In genomic region chr14:45133683-45134050, GRCh38 we compare ENCODE assay signal across 8 cellular contexts. TPM values are rescaled to one million over a fixed set of nuclear protein-coding genes. Genes with fewer than 3 reads are reported as not detected.
DNase-seq lines count a peak whose midpoint lies in the region; ATAC-seq and TF ChIP-seq lines count a peak whose summit lies in the region.

No MANE protein-coding gene starts in this region.

- BruUV-seq in PC-9 (replicated peaks; lab: Mats Ljungman, UMichigan) = no TSS peak

- H3K9me3 Mint-ChIP-seq in CD8-positive, alpha-beta T cell = no peaks in the 10 kb centered on the region

- intact Hi-C loops in CD8-positive, alpha-beta T cell (cut with DNase I, micrococcal nuclease) = loop anchor here (1.0 to 5.0 kb wide), 6 partner anchors 49 to 236 kb away; partner anchors contain the start of genes TOGARAM1 (in 2 of the 2), MIS18BP1 (in 1 of the 2) and PRPF39 (in 1 of the 2)
- intact Hi-C loops in PC-9 (cut with micrococcal nuclease; ENCODE audit: unreplicated experiment) = loop anchor here (1.0 to 5.0 kb wide), 3 partner anchors 120 to 236 kb away; partner anchors contain the start of genes MIS18BP1 and TOGARAM1

- no peaks in the 10 kb centered on the region for H3K9me2 ChIP-seq in PC-9 (ENCODE audit: insufficient read depth)

- peaks cover 31% of the 10 kb centered on the region for H3K4me1 ChIP-seq in CD8-positive, alpha-beta T cell (ENCODE audit: insufficient read depth, low read length)
- H3K4me1 ChIP-seq in PC-9 (replicated peaks; ENCODE audit: insufficient read depth) (peaks cover 26% of the 10 kb centered on the region), esophagus (ENCODE audit: control insufficient read depth in 2 of 2, insufficient read depth in 2 of 2, low read length in 1 of 2) (no peaks in the 10 kb centered on the region), neuron (ENCODE audit: insufficient read depth, low read length) (peaks cover 23% of the 10 kb centered on the region)

- H4K20me1 ChIP-seq in PC-9 (ENCODE audit: insufficient read depth) = 0 out of 2 replicates have a peak, but pooled peaks cover 3% of the 10 kb centered on the region

- H3K4me2 ChIP-seq in PC-9 = peak overlapping the region; percentile 89

- H3K27ac Mint-ChIP-seq in CD8-positive, alpha-beta T cell = peak overlapping the region; percentile 98

- POLR2A ChIA-PET in CD8-positive, alpha-beta T cell (lab: Charles Lee) = interaction anchor here (0.7 to 4.4 kb wide), 5 partner anchors 16 to 172 kb away, joined by 3 to 45 read pairs (median 5); partner anchors contain the start of genes KLHL28, MIS18BP1, PRPF39 and TOGARAM1
- POLR2A ChIA-PET in PC-9 (lab: Charles Lee; ENCODE audit: unreplicated experiment) = interaction anchor here (0.5 kb wide), 1 partner anchor 17 kb away, joined by 12 read pairs; no protein-coding TSS in a partner anchor

- no peak for DNase-seq in CD8-positive, alpha-beta T cell
- DNase-seq in PC-9 (no peak), NCI-H774 (lab: John Stamatoyannopoulos, UW) (no peak), NK-92 (lab: John Stamatoyannopoulos, UW; ENCODE audit: unreplicated experiment) (no peak)
- DNase-seq in stimulated activated CD4-positive, alpha-beta T cell treated with anti-CD3 and anti-CD28 coated beads, Interleukin-2, amount 100 ng/mL, for 48 hours = no peak

- peaks cover 7% of the 10 kb centered on the region; the same call in 1 of the 2 replicates for H3F3A ChIP-seq in PC-9 (ENCODE audit: insufficient read depth, low read depth)

- no peak for ATAC-seq in CD8-positive, alpha-beta T cell
- no peak for ATAC-seq in HG02981 (IDR thresholded peaks at IDR 0.05; ENCODE audit: unreplicated experiment)

- no peaks in the 10 kb centered on the region for H3K27me3 ChIP-seq in CD8-positive, alpha-beta T cell (ENCODE audit: insufficient read depth, low read length)
- H3K27me3 ChIP-seq in PC-9 (ENCODE audit: insufficient read depth, low read depth) (no peaks in the 10 kb centered on the region), esophagus (ENCODE audit: control insufficient read depth in 1 of 2, insufficient read depth in 2 of 2, low read length in 2 of 2) (no peaks in the 10 kb centered on the region), neuron (ENCODE audit: insufficient read depth, low read length) (no peaks in the 10 kb centered on the region)

- H3K4me3 ChIP-seq in CD8-positive, alpha-beta T cell (ENCODE audit: low read depth, low read length) = peak overlapping the region; percentile 84
- H3K4me3 ChIP-seq in PC-9 (peak overlapping the region; percentile 94), esophagus (ENCODE audit: low read depth in 1 of 2, low read length in 2 of 2) (peak overlapping the region; percentile 69 to 73), neuron (ENCODE audit: low read length) (peak overlapping the region; percentile 64)

- peaks cover 44% of the 10 kb centered on the region for H3K4me1 Mint-ChIP-seq in CD8-positive, alpha-beta T cell (ENCODE audit: low read depth)

- no peak for TF ChIP-seq CTCF in CD8-positive, alpha-beta T cell (IDR thresholded peaks at IDR 0.05)
- TF ChIP-seq CTCF in PC-9 (conservative IDR thresholded peaks at IDR 0.05) = no peak

- H3K9me3 ChIP-seq in CD8-positive, alpha-beta T cell (ENCODE audit: low read length) = no peaks in the 10 kb centered on the region
- H3K9me3 ChIP-seq in PC-9 (ENCODE audit: insufficient read depth, low read depth) = no peaks in the 10 kb centered on the region
- H3K9me3 ChIP-seq in esophagus (ENCODE audit: control insufficient read depth in 2 of 2, insufficient read depth in 1 of 2, low read depth in 1 of 2, low read length in 1 of 2) = no peaks in the 10 kb centered on the region
- no peaks in the 10 kb centered on the region for H3K9me3 ChIP-seq in neuron (ENCODE audit: low read length)

- 0 to 1% methylated on average over 9 of the region's 9 CpGs for WGBS in esophagus, 2 donors

- H3K36me3 ChIP-seq in CD8-positive, alpha-beta T cell (ENCODE audit: insufficient read depth, low read length) = no peaks in the 10 kb centered on the region
- peaks cover 7% of the 10 kb centered on the region; the same call in 1 of the 2 replicates for H3K36me3 ChIP-seq in PC-9 (ENCODE audit: low read depth)
- no peaks in the 10 kb centered on the region for H3K36me3 ChIP-seq in esophagus (ENCODE audit: control insufficient read depth in 2 of 2, insufficient read depth in 2 of 2, low read length in 1 of 2)
- peaks cover 14% of the 10 kb centered on the region for H3K36me3 ChIP-seq in neuron (ENCODE audit: insufficient read depth, low read length)

- H3K27ac ChIP-seq in CD8-positive, alpha-beta T cell (ENCODE audit: low read depth, low read length) = peak overlapping the region; percentile 84
- H3K27ac ChIP-seq in PC-9 = peak overlapping the region; percentile 48
- H3K27ac ChIP-seq in esophagus (ENCODE audit: low read depth in 2 of 2, low read length in 1 of 2) = peak overlapping the region; percentile 86 to 91

- H3K79me2 ChIP-seq in PC-9 (ENCODE audit: low read depth) = peaks cover 51% of the 10 kb centered on the region

- CTCF ChIA-PET in CD8-positive, alpha-beta T cell (lab: Charles Lee) = interaction anchor here (1.0 to 2.4 kb wide), 4 partner anchors 17 to 237 kb away, joined by 3 to 11 read pairs (median 6); partner anchors contain the start of genes KLHL28, MIS18BP1 and TOGARAM1
- CTCF ChIA-PET in PC-9 (lab: Charles Lee) = no interaction called here

- peak overlapping the region; percentile 97 for H3K4me3 Mint-ChIP-seq in CD8-positive, alpha-beta T cell

- H3K36me3 Mint-ChIP-seq in CD8-positive, alpha-beta T cell = peaks cover 24% of the 10 kb centered on the region

- H2AFZ ChIP-seq in PC-9 (peak overlapping the region; percentile 96), neuron (ENCODE audit: low read depth, low read length) (peak overlapping the region; percentile 62)

- no peaks in the 10 kb centered on the region for H3K27me3 Mint-ChIP-seq in CD8-positive, alpha-beta T cell (ENCODE audit: low read depth)

RNA-seq across cellular contexts. Expression of gene FKBP3, which starts 0.6 kb away (rescaled TPM):
- 10 to 100 TPM; 32.1 to 32.3 TPM for total RNA-seq in CD8-positive, alpha-beta T cell
- total RNA-seq in PC-9 (2021) = 39.4 and 53.5 TPM in 2 replicates
- 10 to 100 TPM; 68.2 to 87.1 TPM for polyA plus RNA-seq in esophagus

RNA-seq across cellular contexts. Expression of gene FANCM, which starts 2.1 kb away (rescaled TPM):
- 1 to 10 TPM; 5.9 to 6.7 TPM for total RNA-seq in CD8-positive, alpha-beta T cell
- total RNA-seq in PC-9 (2021) = 9.9 and 14.1 TPM in 2 replicates
- polyA plus RNA-seq in esophagus = 1 to 10 TPM; 1.7 to 5.5 TPM

RNA-seq across cellular contexts. Expression of gene PRPF39, which starts 49.8 kb away (rescaled TPM):
- total RNA-seq in CD8-positive, alpha-beta T cell = 10 to 100 TPM; 64.5 to 64.7 TPM
- 33.4 and 37.2 TPM in 2 replicates for total RNA-seq in PC-9 (2021)
- 10 to 100 TPM; 11.8 to 32.4 TPM for polyA plus RNA-seq in esophagus
